8 cellular contexts compared by ENCODE assay signal in the genomic region with DNA sequence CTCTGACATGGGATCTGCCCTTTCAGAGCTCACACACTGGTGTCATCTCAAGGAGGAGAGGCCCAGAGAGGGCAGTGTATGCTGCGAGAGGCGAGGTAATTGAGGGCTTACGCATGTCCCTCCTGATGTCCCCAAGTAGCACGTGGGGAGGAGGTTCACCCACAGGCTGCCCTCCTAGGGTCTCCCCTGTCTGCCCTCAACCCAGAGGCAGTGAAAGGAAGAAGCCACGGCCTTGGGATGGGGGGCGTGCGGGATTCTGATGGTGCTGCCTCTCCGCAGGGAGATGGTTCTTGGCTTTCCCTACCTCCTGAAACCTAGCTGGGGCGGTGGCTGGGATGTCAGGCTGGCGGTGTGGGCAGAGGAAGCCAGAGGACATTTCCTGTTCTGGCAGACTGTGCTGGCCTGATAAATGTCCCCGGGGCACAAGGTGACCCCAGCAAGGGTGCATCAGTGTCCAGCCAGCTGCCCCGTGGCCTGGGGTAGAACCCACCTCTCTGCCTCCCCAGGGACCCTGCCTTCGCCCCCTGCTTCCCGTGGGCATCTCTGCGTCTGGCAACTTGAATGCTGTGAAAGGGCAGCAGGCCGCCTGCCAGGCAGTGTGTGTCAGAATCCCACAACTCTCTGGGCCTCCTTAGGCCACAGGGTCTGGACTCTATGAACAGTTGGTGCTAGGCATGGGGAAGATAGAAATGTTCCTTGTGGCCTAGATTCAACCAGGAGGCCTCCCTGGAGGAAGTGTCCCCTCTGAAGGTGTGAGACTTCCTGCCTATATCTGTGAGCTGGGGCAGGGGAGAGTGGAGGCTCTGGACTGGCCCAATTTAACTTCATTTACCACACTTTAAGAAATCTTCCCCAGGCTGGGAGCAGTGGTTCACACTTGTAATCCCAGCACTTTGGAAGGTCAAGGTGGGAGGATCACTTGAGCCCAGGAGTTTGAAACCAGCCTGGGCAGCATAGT. TPM values are rescaled to one million over a fixed set of nuclear protein-coding genes. Genes with fewer than 3 reads are reported as not detected.
DNase-seq lines count a peak whose midpoint lies in the region; ATAC-seq and TF ChIP-seq lines count a peak whose summit lies in the region.

No MANE protein-coding gene starts in this region.

- H3K79me2 ChIP-seq in PC-9 (ENCODE audit: low read depth) = peaks cover 52% of the 10 kb centered on the region

- peak overlapping the region; percentile 51 for H3K27ac ChIP-seq in CD8-positive, alpha-beta memory T cell (ENCODE audit: low read depth, low read length)
- H3K27ac ChIP-seq in PC-9 (0 out of 2 replicates have a peak overlapping the region, but pooled peaks have one; percentile 33), ectodermal cell (ENCODE audit: insufficient read depth, low read depth, low read length, poor library complexity, severe bottlenecking) (peak overlapping the region; percentile 31)

- H3K27me3 ChIP-seq in CD8-positive, alpha-beta memory T cell (ENCODE audit: insufficient read depth, low read length, poor library complexity, severe bottlenecking) = no peaks in the 10 kb centered on the region
- H3K27me3 ChIP-seq in PC-9 (ENCODE audit: insufficient read depth, low read depth) (no peaks in the 10 kb centered on the region), ectodermal cell (ENCODE audit: control insufficient read depth, insufficient read depth, low read length, poor library complexity, severe bottlenecking) (peaks cover 5% of the 10 kb centered on the region)

- peaks cover 0 to 17% (median 11%) of the 10 kb centered on the region in 3 donors for H3K36me3 Mint-ChIP-seq in CD8-positive, alpha-beta memory T cell
- no peaks in the 10 kb centered on the region for H3K36me3 Mint-ChIP-seq in osteocyte (ENCODE audit: unreplicated experiment)

- no peaks in the 10 kb centered on the region for H3K9me3 Mint-ChIP-seq in CD8-positive, alpha-beta memory T cell
- no peaks in the 10 kb centered on the region for H3K9me3 Mint-ChIP-seq in osteocyte (ENCODE audit: unreplicated experiment)

- no peaks in the 10 kb centered on the region for H3K36me3 ChIP-seq in CD8-positive, alpha-beta memory T cell (ENCODE audit: insufficient read depth, low read length)
- H3K36me3 ChIP-seq in PC-9 (ENCODE audit: low read depth) = no peaks in the 10 kb centered on the region
- no peaks in the 10 kb centered on the region for H3K36me3 ChIP-seq in ectodermal cell (ENCODE audit: control insufficient read depth, insufficient read depth, low read length)

- no TSS peak for BruUV-seq in PC-9 (replicated peaks; lab: Mats Ljungman, UMichigan)

- peaks cover 31% of the 10 kb centered on the region; the same call in 1 of the 2 replicates for H3F3A ChIP-seq in PC-9 (ENCODE audit: insufficient read depth, low read depth)

- peak overlapping the region; percentile 41 to 78 (median 53) for H3K4me3 Mint-ChIP-seq in CD8-positive, alpha-beta memory T cell
- peak overlapping the region; percentile 40 for H3K4me3 Mint-ChIP-seq in osteocyte (ENCODE audit: unreplicated experiment)

- peaks cover 72 to 91% (median 72%) of the 10 kb centered on the region in 3 donors for H3K4me1 Mint-ChIP-seq in CD8-positive, alpha-beta memory T cell
- peaks cover 83% of the 10 kb centered on the region for H3K4me1 Mint-ChIP-seq in osteocyte (ENCODE audit: unreplicated experiment)

- POLR2A ChIA-PET in CD8-positive, alpha-beta memory T cell (lab: Charles Lee) = interaction anchor here (0.7 to 3.3 kb wide), 4 partner anchors 13 to 24 kb away, joined by 3 to 24 read pairs (median 10); no protein-coding TSS in a partner anchor
- POLR2A ChIA-PET in PC-9 (lab: Charles Lee; ENCODE audit: unreplicated experiment) = interaction anchor here (0.7 kb wide), 1 partner anchor 243 kb away, joined by 3 read pairs; no protein-coding TSS in a partner anchor

- CTCF ChIA-PET in CD8-positive, alpha-beta memory T cell (lab: Charles Lee) = interaction anchor here (0.9 to 27.8 kb wide), 4 partner anchors 14 to 38 kb away, joined by 3 to 1032 read pairs (median 18); no protein-coding TSS in a partner anchor
- CTCF ChIA-PET in PC-9 (lab: Charles Lee) = interaction anchor here (0.6 kb wide), 1 partner anchor 26 kb away, joined by 3 read pairs; no protein-coding TSS in a partner anchor

- 82 to 86% methylated on average over 16 of the region's 16 CpGs for WGBS in ectodermal cell, 2 experiments

- intact Hi-C loops in PC-9 (cut with micrococcal nuclease; ENCODE audit: unreplicated experiment) = no loop called here

- TF ChIP-seq CTCF in PC-9 (conservative IDR thresholded peaks at IDR 0.05) (no peak), osteocyte (IDR thresholded peaks at IDR 0.05) (no peak)

- ATAC-seq in HG02852 (IDR thresholded peaks at IDR 0.05; ENCODE audit: unreplicated experiment) = no peak

- H3K4me2 ChIP-seq in PC-9 = peak overlapping the region; percentile 97

- DNase-seq in CD8-positive, alpha-beta memory T cell = no peak
- no peak for DNase-seq in PC-9
- DNase-seq in osteocyte (ENCODE audit: extremely low spot score, unreplicated experiment) = no peak
- DNase-seq in DMS 273 (lab: John Stamatoyannopoulos, UW; ENCODE audit: unreplicated experiment) = no peak
- DNase-seq in cortex of kidney (lab: John Stamatoyannopoulos, UW) = no peak
- DNase-seq in DMS79 (lab: John Stamatoyannopoulos, UW) = no peak

- no peaks in the 10 kb centered on the region for H3K27me3 Mint-ChIP-seq in CD8-positive, alpha-beta memory T cell
- no peaks in the 10 kb centered on the region for H3K27me3 Mint-ChIP-seq in osteocyte (ENCODE audit: unreplicated experiment)

- no peak overlapping the region for H2AFZ ChIP-seq in PC-9

- peaks cover 9% of the 10 kb centered on the region; the same call in 1 of the 2 replicates for H4K20me1 ChIP-seq in PC-9 (ENCODE audit: insufficient read depth)

- H3K9me2 ChIP-seq in PC-9 (ENCODE audit: insufficient read depth) = no peaks in the 10 kb centered on the region

- no peak overlapping the region for H3K4me3 ChIP-seq in CD8-positive, alpha-beta memory T cell (ENCODE audit: low read length)
- no peak overlapping the region; the same call in 1 of the 2 replicates for H3K4me3 ChIP-seq in PC-9
- H3K4me3 ChIP-seq in ectodermal cell (ENCODE audit: insufficient read depth, low read depth, low read length) = no peak overlapping the region

- H3K9me3 ChIP-seq in CD8-positive, alpha-beta memory T cell (ENCODE audit: low read length) = no peaks in the 10 kb centered on the region
- no peaks in the 10 kb centered on the region for H3K9me3 ChIP-seq in PC-9 (ENCODE audit: insufficient read depth, low read depth)
- H3K9me3 ChIP-seq in ectodermal cell (ENCODE audit: control insufficient read depth, low read length) = no peaks in the 10 kb centered on the region

- H3K4me1 ChIP-seq in CD8-positive, alpha-beta memory T cell (ENCODE audit: insufficient read depth, low read length) = peaks cover 83% of the 10 kb centered on the region
- H3K4me1 ChIP-seq in PC-9 (replicated peaks; ENCODE audit: insufficient read depth) (peaks cover 48% of the 10 kb centered on the region), ectodermal cell (ENCODE audit: control insufficient read depth, insufficient read depth, low read length) (peaks cover 42% of the 10 kb centered on the region)

- peak overlapping the region; percentile 67 to 98 (median 90) for H3K27ac Mint-ChIP-seq in CD8-positive, alpha-beta memory T cell
- peak overlapping the region; percentile 97 for H3K27ac Mint-ChIP-seq in osteocyte (ENCODE audit: unreplicated experiment)

RNA-seq across cellular contexts. Expression of a gene that starts 4.8 kb away (rescaled TPM):
- 10 to 100 TPM; 46.8 to 48.9 TPM for total RNA-seq in CD8-positive, alpha-beta memory T cell
- polyA plus RNA-seq in CD8-positive, alpha-beta memory T cell = 11.1 TPM
- total RNA-seq in PC-9 (2021) (4.8 and 6.5 TPM in 2 replicates), osteocyte (36.4 and 37.4 TPM in 2 replicates)
- polyA plus RNA-seq in ectodermal cell (2013, experiment 1 of 4) = 6.6 TPM
- polyA plus RNA-seq in ectodermal cell (2013, experiment 2 of 4) = 7.4 TPM
- 6.4 TPM for polyA plus RNA-seq in ectodermal cell (2013, experiment 3 of 4)
- polyA plus RNA-seq in ectodermal cell (2013, experiment 4 of 4) = 5.4 TPM

RNA-seq across cellular contexts. Expression of a gene that starts 41.6 kb away (rescaled TPM):
- 1 to 10 TPM; 3.8 to 3.9 TPM for total RNA-seq in CD8-positive, alpha-beta memory T cell
- 1.8 TPM for polyA plus RNA-seq in CD8-positive, alpha-beta memory T cell
- total RNA-seq in PC-9 (2021) = 26.2 and 28.5 TPM in 2 replicates
- polyA plus RNA-seq in ectodermal cell (2013, experiment 1 of 4) = 11.7 TPM
- 11.6 TPM for polyA plus RNA-seq in ectodermal cell (2013, experiment 2 of 4)
- polyA plus RNA-seq in ectodermal cell (2013, experiment 3 of 4) = 9.0 TPM
- 10.1 TPM for polyA plus RNA-seq in ectodermal cell (2013, experiment 4 of 4)
- total RNA-seq in osteocyte = 13.6 and 14.6 TPM in 2 replicates
